Comparison of ENCODE assay signal across 9 cellular contexts in the genomic region with DNA sequence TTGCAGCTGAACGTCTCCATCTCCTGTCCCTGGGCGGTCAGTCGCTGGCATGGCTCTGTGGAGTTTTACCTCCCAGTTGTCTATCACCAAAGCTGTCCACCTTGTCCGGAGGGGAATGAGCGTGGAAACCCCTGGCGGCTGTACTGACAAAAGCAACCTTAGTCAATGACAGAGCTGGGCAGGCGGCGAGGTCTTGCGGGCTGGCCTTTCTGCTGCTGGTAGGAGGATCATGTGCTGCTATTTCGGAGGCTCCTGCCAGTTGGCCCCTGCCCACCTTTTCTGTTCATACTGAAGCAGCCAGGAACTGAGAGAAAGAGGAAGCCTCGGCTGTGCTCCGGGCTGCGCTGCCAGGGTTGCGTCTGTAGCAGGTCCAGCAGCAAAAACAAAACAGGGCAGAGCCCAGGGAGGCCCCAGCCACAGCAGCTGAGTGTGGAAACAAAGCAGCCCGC. TPM values are rescaled to one million over a fixed set of nuclear protein-coding genes. Genes with fewer than 3 reads are reported as not detected.
DNase-seq lines count a peak whose midpoint lies in the region; ATAC-seq, FAIRE-seq and TF ChIP-seq lines count a peak whose summit lies in the region.
"Had no signal": no experiment of that assay in that cellular context is flagged by ENCODE, and none has a peak within 500 bp of the region (broad histone marks: within the 10 kb centered on the region; RNA-seq: fewer than 3 reads in every experiment).

No MANE protein-coding gene starts in this region.

- H4K20me1 ChIP-seq in neural progenitor cell (ENCODE audit: low read depth): peaks cover 33% of the 10 kb centered on the region

- peaks cover 68% of the 10 kb centered on the region for H3K79me2 ChIP-seq in neural progenitor cell (ENCODE audit: low read depth)

- H3F3A ChIP-seq in neural progenitor cell (ENCODE audit: low read depth): peaks cover 19% of the 10 kb centered on the region

- H3K4me3 ChIP-seq in fibroblast of pulmonary artery (replicated peaks; ENCODE audit: low read depth, low read length) (peak overlapping the region; percentile 51), neural progenitor cell (no peak overlapping the region)

- no peak overlapping the region for H3K9ac ChIP-seq in neural progenitor cell

- H3K4me1 ChIP-seq in neural progenitor cell: peaks cover 37% of the 10 kb centered on the region

- H3K4me1 Mint-ChIP-seq in neural progenitor cell: peaks cover 40% of the 10 kb centered on the region

- FAIRE-seq in H54 (lab: Jason Lieb, UNC): no peak

- DNase-seq in DMS114 treated with DMSO at 0.1 percent for 48 hours (lab: John Stamatoyannopoulos, UW; ENCODE audit: unreplicated experiment): peak; percentile 66
- peak; percentile 90 for DNase-seq in fibroblast of pulmonary artery (ENCODE audit: low read depth)
- peak; percentile 54 for DNase-seq in neural progenitor cell (ENCODE audit: low spot score)
- DNase-seq in activated naive CD4-positive, alpha-beta T cell (lab: John Stamatoyannopoulos, UW): no peak
- DNase-seq in activated CD8-positive, alpha-beta memory T cell treated with anti-CD3 and anti-CD28 coated beads, Interleukin-2, amount 50 U/mL, for 4 hours: no peak
- DNase-seq in H54 (ENCODE audit: insufficient read length, low spot score): no peak
- DNase-seq: activated T-cell treated with anti-CD3 and anti-CD28 coated beads, Interleukin-2, amount 50 U/mL, for 4 hours had no signal

- no peaks in the 10 kb centered on the region for H3K9me3 ChIP-seq in neural progenitor cell (ENCODE audit: low read depth)

- TF ChIP-seq CTCF in fibroblast of pulmonary artery (IDR thresholded peaks at IDR 0.05; ENCODE audit: low read length, missing control alignments) (peak; percentile 37), neural progenitor cell (IDR thresholded peaks at IDR 0.05) (peak; percentile 17)

- H3K27ac ChIP-seq in neural progenitor cell: peak overlapping the region; percentile 43

- ATAC-seq in HG02623 (IDR thresholded peaks at IDR 0.05; ENCODE audit: unreplicated experiment): no peak

- no peaks in the 10 kb centered on the region for H3K27me3 ChIP-seq in neural progenitor cell

- H3K36me3 Mint-ChIP-seq in neural progenitor cell: peaks cover 10% of the 10 kb centered on the region

- H3K27me3 Mint-ChIP-seq in neural progenitor cell (ENCODE audit: insufficient read depth, low read depth): peaks cover 4% of the 10 kb centered on the region

- peaks cover 5% of the 10 kb centered on the region for H3K36me3 ChIP-seq in neural progenitor cell

- no peak overlapping the region for H3K4me3 Mint-ChIP-seq in neural progenitor cell
- H3K4me3 Mint-ChIP-seq: activated T-cell treated with anti-CD3 and anti-CD28 coated beads, Interleukin-2, amount 50 U/mL, for 4 hours had no signal

- no peak overlapping the region for H2AFZ ChIP-seq in neural progenitor cell (replicated peaks)

- peak overlapping the region; percentile 28 for H3K4me2 ChIP-seq in neural progenitor cell

- no peak for TF ChIP-seq POLR2A in H54 (IDR thresholded peaks at IDR 0.05; ENCODE audit: low read depth, low read length)

- peak overlapping the region; percentile 87 for H3K27ac Mint-ChIP-seq in neural progenitor cell

- no peaks in the 10 kb centered on the region for H3K9me3 Mint-ChIP-seq in neural progenitor cell
- H3K9me3 Mint-ChIP-seq: activated T-cell treated with anti-CD3 and anti-CD28 coated beads, Interleukin-2, amount 50 U/mL, for 4 hours had no signal

TF ChIP-seq in PFSK-1, 5 proteins besides CTCF, POLR2A, EP300 and RAD21:
- no peak for TF ChIP-seq FOXP2 (optimal IDR thresholded peaks at IDR 0.05; ENCODE audit: borderline replicate concordance, extremely low read depth, extremely low read length, insufficient read depth)
- 0 out of 2 replicates have a peak, but pooled peaks have one; percentile 43 for TF ChIP-seq TAF1 (IDR thresholded peaks at IDR 0.05; ENCODE audit: borderline replicate concordance, insufficient read depth, low read length)
- TF ChIP-seq, protein P1, sequence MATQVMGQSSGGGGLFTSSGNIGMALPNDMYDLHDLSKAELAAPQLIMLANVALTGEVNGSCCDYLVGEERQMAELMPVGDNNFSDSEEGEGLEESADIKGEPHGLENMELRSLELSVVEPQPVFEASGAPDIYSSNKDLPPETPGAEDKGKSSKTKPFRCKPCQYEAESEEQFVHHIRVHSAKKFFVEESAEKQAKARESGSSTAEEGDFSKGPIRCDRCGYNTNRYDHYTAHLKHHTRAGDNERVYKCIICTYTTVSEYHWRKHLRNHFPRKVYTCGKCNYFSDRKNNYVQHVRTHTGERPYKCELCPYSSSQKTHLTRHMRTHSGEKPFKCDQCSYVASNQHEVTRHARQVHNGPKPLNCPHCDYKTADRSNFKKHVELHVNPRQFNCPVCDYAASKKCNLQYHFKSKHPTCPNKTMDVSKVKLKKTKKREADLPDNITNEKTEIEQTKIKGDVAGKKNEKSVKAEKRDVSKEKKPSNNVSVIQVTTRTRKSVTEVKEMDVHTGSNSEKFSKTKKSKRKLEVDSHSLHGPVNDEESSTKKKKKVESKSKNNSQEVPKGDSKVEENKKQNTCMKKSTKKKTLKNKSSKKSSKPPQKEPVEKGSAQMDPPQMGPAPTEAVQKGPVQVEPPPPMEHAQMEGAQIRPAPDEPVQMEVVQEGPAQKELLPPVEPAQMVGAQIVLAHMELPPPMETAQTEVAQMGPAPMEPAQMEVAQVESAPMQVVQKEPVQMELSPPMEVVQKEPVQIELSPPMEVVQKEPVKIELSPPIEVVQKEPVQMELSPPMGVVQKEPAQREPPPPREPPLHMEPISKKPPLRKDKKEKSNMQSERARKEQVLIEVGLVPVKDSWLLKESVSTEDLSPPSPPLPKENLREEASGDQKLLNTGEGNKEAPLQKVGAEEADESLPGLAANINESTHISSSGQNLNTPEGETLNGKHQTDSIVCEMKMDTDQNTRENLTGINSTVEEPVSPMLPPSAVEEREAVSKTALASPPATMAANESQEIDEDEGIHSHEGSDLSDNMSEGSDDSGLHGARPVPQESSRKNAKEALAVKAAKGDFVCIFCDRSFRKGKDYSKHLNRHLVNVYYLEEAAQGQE (IDR thresholded peaks at IDR 0.05; ENCODE audit: insufficient read depth in 1 of 2, low read depth in 2 of 2, low read length in 2 of 2): no peak
- TF ChIP-seq SIN3A (IDR thresholded peaks at IDR 0.05; ENCODE audit: borderline replicate concordance, insufficient read depth, low read length): peak; percentile 74; the same call in 1 of the 2 replicates
- TF ChIP-seq POLR2AphosphoS5 (IDR thresholded peaks at IDR 0.05; ENCODE audit: low read depth, low read length): peak; percentile 50; the same call in 1 of the 2 replicates

RNA-seq across cellular contexts. Expression of gene HMGA2, which starts 57.7 kb away (rescaled TPM):
- 332 TPM for polyA plus RNA-seq in PFSK-1 (2012; ENCODE audit: insufficient read length, low read depth)
- 136 and 200 TPM in 2 replicates for total RNA-seq in neural progenitor cell (ENCODE audit: low replicate concordance)

Comparison
In these comparisons a context has a peak if more than half of its experiments do, and no peak if none do; other contexts are left out.
1. DNase-seq: peak in DMS114 treated with DMSO at 0.1 percent for 48 hours (single experiment), fibroblast of pulmonary artery (single experiment) and neural progenitor cell (single experiment); none in activated naive CD4-positive, alpha-beta T cell (0 of 4), activated CD8-positive, alpha-beta memory T cell treated with anti-CD3 and anti-CD28 coated beads, Interleukin-2, amount 50 U/mL, for 4 hours (single experiment) and H54 (single experiment).